ENCODE assay signal across 11 cellular contexts in genomic region chr3:13014755-13015285, GRCh38. TPM values are rescaled to one million over a fixed set of nuclear protein-coding genes. Genes with fewer than 3 reads are reported as not detected.
A peak's percentile ranks its signal among the peaks of the same experiment; 100 is the strongest.
DNase-seq lines count a peak whose midpoint lies in the region; ATAC-seq and TF ChIP-seq lines count a peak whose summit lies in the region.
"Had no signal": no experiment of that assay in that cellular context is flagged by ENCODE, and none has a peak within 500 bp of the region (broad histone marks: within the 10 kb centered on the region; RNA-seq: fewer than 3 reads in every experiment).

No MANE protein-coding gene starts in this region.

- 0 out of 2 replicates have a peak overlapping the region, but pooled peaks have one; percentile 11 for H3K27ac ChIP-seq in SU-DHL-6 (ENCODE audit: low read depth, low read length)
- H3K27ac ChIP-seq in gastroesophageal sphincter = peak overlapping the region in 3 of 4 donors; percentile 63 to 79 (median 75)
- H3K27ac ChIP-seq in spleen = peak overlapping the region; percentile 83 to 99 (median 97)

- H3K27me3 ChIP-seq in SU-DHL-6 (ENCODE audit: low read length) (no peaks in the 10 kb centered on the region), gastroesophageal sphincter (no peaks in the 10 kb centered on the region), spleen (replicated peaks in 1 of 7) (no peaks in the 10 kb centered on the region)

- H2AFZ ChIP-seq in SU-DHL-6 (ENCODE audit: low read depth, low read length, severe bottlenecking) = no peak overlapping the region

- TF ChIP-seq EP300 in gastroesophageal sphincter (IDR thresholded peaks at IDR 0.05) = no peak

- intact Hi-C loops in activated CD4-positive, alpha-beta T cell treated with anti-CD3 and anti-CD28 coated beads for 36 hours (cut with DNase I, micrococcal nuclease) = loop anchor here (1.0 to 10.0 kb wide), 8 partner anchors 48 to 1420 kb away; partner anchors contain the start of genes CHCHD4 (in 1 of the 2), HDAC11 (in 1 of the 2) and MKRN2 (in 1 of the 2)
- intact Hi-C loops in spleen (cut with DNase I; ENCODE audit: low total_unique reads) = no loop called here

- H3K4me3 ChIP-seq in SU-DHL-6 (ENCODE audit: insufficient read depth, low read length, poor library complexity, severe bottlenecking) (no peak overlapping the region), gastroesophageal sphincter (peak overlapping the region in 1 of 2 donors; percentile 31), spleen (peak overlapping the region in 7 of 8 donors; percentile 28 to 69 (median 38))

- no peak for DNase-seq in activated CD4-positive, alpha-beta T cell treated with anti-CD3 and anti-CD28 coated beads for 36 hours
- no peak for DNase-seq in activated CD4-positive, alpha-beta T cell treated with anti-CD3 and anti-CD28 coated beads, Interleukin-2, amount 50 U/mL, for 4 hours
- DNase-seq in spleen (no peak), GM19240 (ENCODE audit: insufficient read length, low spot score) (no peak), NCI-H146 (lab: John Stamatoyannopoulos, UW) (no peak)
- DNase-seq: EL, NCI-H2171 treated with DMSO at 0.1 percent for 48 hours, SHP77 treated with DMSO at 0.1 percent for 48 hours had no signal

- no peak overlapping the region for H3K9ac ChIP-seq in SU-DHL-6 (ENCODE audit: low read length)

- H3K4me1 Mint-ChIP-seq in activated CD4-positive, alpha-beta T cell treated with anti-CD3 and anti-CD28 coated beads for 36 hours = peaks cover 62% of the 10 kb centered on the region

- no peaks in the 10 kb centered on the region for H3K9me3 Mint-ChIP-seq in activated CD4-positive, alpha-beta T cell treated with anti-CD3 and anti-CD28 coated beads for 36 hours (ENCODE audit: low read depth)

- H3K4me1 ChIP-seq in gastroesophageal sphincter = peaks cover 0 to 48% (median 7%) of the 10 kb centered on the region in 3 donors
- peaks cover 81 to 100% (median 100%) of the 10 kb centered on the region in 6 donors for H3K4me1 ChIP-seq in spleen

- no peak for TF ChIP-seq CTCF in SU-DHL-6 (IDR thresholded peaks at IDR 0.05; ENCODE audit: insufficient read depth, low read length, poor library complexity, severe bottlenecking)
- no peak for TF ChIP-seq CTCF in gastroesophageal sphincter (IDR thresholded peaks at IDR 0.05)
- no peak for TF ChIP-seq CTCF in spleen (IDR thresholded peaks at IDR 0.05 in 8 of 11, conservative IDR thresholded peaks at IDR 0.05 in 3 of 11)

- no peaks in the 10 kb centered on the region for H3K27me3 Mint-ChIP-seq in activated CD4-positive, alpha-beta T cell treated with anti-CD3 and anti-CD28 coated beads for 36 hours

- H3F3A ChIP-seq in SU-DHL-6 (ENCODE audit: insufficient read depth) = no peaks in the 10 kb centered on the region

- H3K36me3 ChIP-seq in SU-DHL-6 (ENCODE audit: low read length) = no peaks in the 10 kb centered on the region
- no peaks in the 10 kb centered on the region for H3K36me3 ChIP-seq in gastroesophageal sphincter
- H3K36me3 ChIP-seq in spleen = peaks cover 0 to 4% (median 0%) of the 10 kb centered on the region in 6 donors

- H3K36me3 Mint-ChIP-seq in activated CD4-positive, alpha-beta T cell treated with anti-CD3 and anti-CD28 coated beads for 36 hours (ENCODE audit: low read depth) = peaks cover 14% of the 10 kb centered on the region

- H3K4me2 ChIP-seq in SU-DHL-6 (ENCODE audit: low read depth, low read length, poor library complexity, severe bottlenecking) = no peak overlapping the region

- TF ChIP-seq POLR2A in gastroesophageal sphincter (IDR thresholded peaks at IDR 0.05) (no peak), spleen (IDR thresholded peaks at IDR 0.05) (no peak)

- no CpG with 5 or more reads among the region's 6 CpGs for WGBS in gastroesophageal sphincter (ENCODE audit: low coverage in 1 of 2), 2 donors
- 25 to 48% (median 40%) methylated on average over 5 to 6 of the region's 6 CpGs for WGBS in spleen, 5 donors

- no peak for ATAC-seq in activated CD4-positive, alpha-beta T cell treated with anti-CD3 and anti-CD28 coated beads for 36 hours
- no peak for ATAC-seq in gastroesophageal sphincter
- ATAC-seq in GM18519 (IDR thresholded peaks at IDR 0.05; ENCODE audit: low FRiP score, unreplicated experiment) = no peak

- H3K9me3 ChIP-seq in SU-DHL-6 (ENCODE audit: insufficient read depth, low read length) (no peaks in the 10 kb centered on the region), gastroesophageal sphincter (no peaks in the 10 kb centered on the region), spleen (no peaks in the 10 kb centered on the region)

- no peaks in the 10 kb centered on the region for H3K9me2 ChIP-seq in SU-DHL-6 (replicated peaks; ENCODE audit: insufficient read depth, low read length)

- peak overlapping the region; percentile 72 for H3K4me3 Mint-ChIP-seq in activated CD4-positive, alpha-beta T cell treated with anti-CD3 and anti-CD28 coated beads for 36 hours

- peak overlapping the region; percentile 98 for H3K27ac Mint-ChIP-seq in activated CD4-positive, alpha-beta T cell treated with anti-CD3 and anti-CD28 coated beads for 36 hours

- H3K79me2 ChIP-seq in SU-DHL-6 (ENCODE audit: insufficient read depth, low read length) = no peaks in the 10 kb centered on the region

- POLR2A ChIA-PET in activated CD4-positive, alpha-beta T cell treated with anti-CD3 and anti-CD28 coated beads for 36 hours (lab: Charles Lee) = interaction anchor here (1.5 kb wide), 1 partner anchor 10 kb away, joined by 6 read pairs; no protein-coding TSS in a partner anchor

- CTCF ChIA-PET in activated CD4-positive, alpha-beta T cell treated with anti-CD3 and anti-CD28 coated beads for 36 hours (lab: Charles Lee) = interaction anchor here (0.6 to 2.3 kb wide), 6 partner anchors 10 to 142 kb away, joined by 3 to 10 read pairs (median 4); no protein-coding TSS in a partner anchor

- H4K20me1 ChIP-seq in SU-DHL-6 (ENCODE audit: low read depth, low read length) = no peaks in the 10 kb centered on the region

RNA-seq across cellular contexts. Expression of gene IQSEC1, which starts 58.4 kb away (rescaled TPM):
- 10 to 100 TPM; 36.8 to 40.4 TPM for total RNA-seq in activated CD4-positive, alpha-beta T cell treated with anti-CD3 and anti-CD28 coated beads for 36 hours
- total RNA-seq in gastroesophageal sphincter (100 to 1,000 TPM in 1 of 4 donors, 10 to 100 TPM in 3; 49.5 to 104 (median 61.7) TPM), spleen (100 to 1,000 TPM; 107 to 170 (median 123) TPM)
- polyA plus RNA-seq in spleen = 10 to 100 TPM; 23.0 to 39.1 (median 38.7) TPM

Comparison
In these comparisons a context has a peak if more than half of its experiments do, and no peak if none do; other contexts are left out.
1. H3K27ac ChIP-seq: peak in every context shown above with its lines; median percentile 97 in spleen; 75 in gastroesophageal sphincter; 11 in SU-DHL-6.